Comparison of ENCODE assay signal across 8 cellular contexts in genomic region chr4:187085339-187085738, GRCh38.
"Had no signal": no experiment of that assay in that cellular context is flagged by ENCODE, and none has a peak within 500 bp of the region (broad histone marks: within the 10 kb centered on the region; RNA-seq: fewer than 3 reads in every experiment).

No MANE protein-coding gene starts in this region.

- FAIRE-seq: G401.6, GM12878, GM12891, GM12892, GM18507, GM19239 had no signal

- H3K4me3 ChIP-seq: GM12878 had no signal

- ATAC-seq: GM12878 had no signal

- DNase-seq: GDM1, GF-D8 had no signal
